ENCODE assay signal across 15 cellular contexts in the genomic region with DNA sequence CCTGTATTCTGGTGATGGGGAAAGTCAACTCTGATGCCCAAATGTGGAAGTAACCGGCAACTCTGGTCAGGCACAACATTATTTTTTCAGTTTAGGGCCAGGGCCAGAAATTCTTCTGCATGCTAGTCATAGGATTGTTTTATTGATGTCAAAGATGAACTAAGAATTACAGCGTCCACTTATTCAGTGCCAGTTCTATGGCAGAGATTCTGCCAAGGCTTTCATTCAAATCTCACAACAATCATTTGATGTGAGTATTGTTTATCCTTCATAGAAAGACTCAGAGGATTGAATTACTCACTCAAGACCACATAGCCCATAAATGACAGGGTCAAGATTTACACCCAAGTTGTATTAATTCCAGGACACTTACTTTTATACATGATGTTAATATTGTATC.
DNase-seq lines count a peak whose midpoint lies in the region; TF ChIP-seq lines count a peak whose summit lies in the region.
"Had no signal": no experiment of that assay in that cellular context is flagged by ENCODE, and none has a peak within 500 bp of the region (broad histone marks: within the 10 kb centered on the region; RNA-seq: fewer than 3 reads in every experiment).

No MANE protein-coding gene starts in this region.

- H3K27ac ChIP-seq in SJSA1 (peak overlapping the region; percentile 67), fibroblast of lung (ENCODE audit: insufficient read depth, low read length) (no peak overlapping the region), Karpas-422 (ENCODE audit: low read length) (no peak overlapping the region), spleen (no peak overlapping the region)

- H3K4me2 ChIP-seq in fibroblast of lung (ENCODE audit: extremely low read depth, insufficient read depth, low read length) = no peak overlapping the region
- no peak overlapping the region for H3K4me2 ChIP-seq in Karpas-422 (ENCODE audit: low read depth, low read length, poor library complexity, severe bottlenecking)

- peaks cover 10% of the 10 kb centered on the region for H3K9me3 Mint-ChIP-seq in activated CD4-positive, alpha-beta memory T cell treated with anti-CD3 and anti-CD28 coated beads, Interleukin-2, amount 10 ng/mL, durations not matched to agents 7 days and 5 days

- H2AFZ ChIP-seq in fibroblast of lung (ENCODE audit: low read length) = no peak overlapping the region
- H2AFZ ChIP-seq in Karpas-422 (ENCODE audit: low read length) = no peak overlapping the region

- WGBS in spleen, 5 donors = 68 to 90% (median 88%) methylated on average over 2 of the region's 2 CpGs

- TF ChIP-seq POLR2A in spleen (IDR thresholded peaks at IDR 0.05) = no peak

- DNase-seq in GM04504 (ENCODE audit: low read depth) = peak; percentile 29
- DNase-seq in SJSA1 (ENCODE audit: low read depth in 1 of 2, low spot score in 2 of 2) = peak; percentile 53 to 73
- DNase-seq in fibroblast of lung (ENCODE audit: low read depth in 2 of 2) = peak; percentile 8 to 86
- DNase-seq in skeletal muscle cell (ENCODE audit: low read depth) = peak; percentile 38
- no peak for DNase-seq in Karpas-422
- no peak for DNase-seq in spleen
- DNase-seq in GM10266 (ENCODE audit: extremely low spot score) = no peak
- DNase-seq in activated CD4-positive, alpha-beta memory T cell treated with anti-CD3 and anti-CD28 coated beads, Interleukin-2, amount 10 ng/mL, durations not matched to agents 7 days and 5 days = no peak
- DNase-seq: activated CD4-positive, alpha-beta T cell treated with anti-CD3 and anti-CD28 coated beads, Interleukin-2, amount 10 ng/mL, durations not matched to agents 7 days and 5 days; activated T-cell treated with anti-CD3 and anti-CD28 coated beads, Interleukin-2, amount 50 U/mL, for 24 hours; C1 segment of cervical spinal cord; foreskin fibroblast; mesenchymal stem cell; NCI-H1417; NCI-H526 treated with DMSO at 0.1 percent for 48 hours had no signal

- H3K27me3 ChIP-seq in SJSA1 (replicated peaks) (no peaks in the 10 kb centered on the region), fibroblast of lung (ENCODE audit: control insufficient read depth, insufficient read depth, low read length) (no peaks in the 10 kb centered on the region), Karpas-422 (ENCODE audit: low read length) (no peaks in the 10 kb centered on the region), spleen (replicated peaks in 1 of 7) (no peaks in the 10 kb centered on the region)

- H3K4me1 ChIP-seq in SJSA1 (replicated peaks) = peaks cover 19% of the 10 kb centered on the region
- H3K4me1 ChIP-seq in fibroblast of lung (ENCODE audit: control insufficient read depth, extremely low read depth, insufficient read depth, low read length) = no peaks in the 10 kb centered on the region
- H3K4me1 ChIP-seq in Karpas-422 (ENCODE audit: low read length) = peaks cover 6% of the 10 kb centered on the region
- H3K4me1 ChIP-seq in spleen = no peaks in the 10 kb centered on the region

- H3K36me3 ChIP-seq in SJSA1 = no peaks in the 10 kb centered on the region
- no peaks in the 10 kb centered on the region for H3K36me3 ChIP-seq in fibroblast of lung (ENCODE audit: control insufficient read depth, insufficient read depth, low read length)
- H3K36me3 ChIP-seq in Karpas-422 (ENCODE audit: insufficient read depth, low read length) = no peaks in the 10 kb centered on the region
- H3K36me3 ChIP-seq in spleen = no peaks in the 10 kb centered on the region

- no peaks in the 10 kb centered on the region for H3K9me2 ChIP-seq in Karpas-422 (replicated peaks; ENCODE audit: insufficient read depth, low read length)

- H4K20me1 ChIP-seq in fibroblast of lung (ENCODE audit: control insufficient read depth, extremely low read depth, insufficient read depth, low read length) (no peaks in the 10 kb centered on the region), Karpas-422 (ENCODE audit: insufficient read depth, low read depth, low read length) (no peaks in the 10 kb centered on the region)

- no peaks in the 10 kb centered on the region for H3K79me2 ChIP-seq in fibroblast of lung (ENCODE audit: control insufficient read depth, insufficient read depth, low read length)
- H3K79me2 ChIP-seq in Karpas-422 (ENCODE audit: low read length) = no peaks in the 10 kb centered on the region

- H3K27me3 Mint-ChIP-seq in activated CD4-positive, alpha-beta memory T cell treated with anti-CD3 and anti-CD28 coated beads, Interleukin-2, amount 10 ng/mL, durations not matched to agents 7 days and 5 days = peaks cover 41% of the 10 kb centered on the region

- H3K4me3 Mint-ChIP-seq in activated CD4-positive, alpha-beta memory T cell treated with anti-CD3 and anti-CD28 coated beads, Interleukin-2, amount 10 ng/mL, durations not matched to agents 7 days and 5 days = no peak overlapping the region
- H3K4me3 Mint-ChIP-seq: activated CD4-positive, alpha-beta T cell treated with anti-CD3 and anti-CD28 coated beads, Interleukin-2, amount 10 ng/mL, durations not matched to agents 7 days and 5 days; activated T-cell treated with anti-CD3 and anti-CD28 coated beads, Interleukin-2, amount 50 U/mL, for 24 hours had no signal

- no peak overlapping the region for H3K9ac ChIP-seq in fibroblast of lung (ENCODE audit: insufficient read depth, low read length)
- no peak overlapping the region for H3K9ac ChIP-seq in Karpas-422 (ENCODE audit: low read length)

- no peak overlapping the region for H3K27ac Mint-ChIP-seq in activated CD4-positive, alpha-beta memory T cell treated with anti-CD3 and anti-CD28 coated beads, Interleukin-2, amount 10 ng/mL, durations not matched to agents 7 days and 5 days
- H3K27ac Mint-ChIP-seq: activated CD4-positive, alpha-beta T cell treated with anti-CD3 and anti-CD28 coated beads, Interleukin-2, amount 10 ng/mL, durations not matched to agents 7 days and 5 days; activated T-cell treated with anti-CD3 and anti-CD28 coated beads, Interleukin-2, amount 50 U/mL, for 24 hours had no signal

- no peak for TF ChIP-seq CTCF in fibroblast of lung (conservative IDR thresholded peaks at IDR 0.05 in 1 of 2, IDR thresholded peaks at IDR 0.05 in 1 of 2; ENCODE audit: low read depth in 1 of 2, low read length in 2 of 2)
- no peak for TF ChIP-seq CTCF in spleen (IDR thresholded peaks at IDR 0.05 in 8 of 11, conservative IDR thresholded peaks at IDR 0.05 in 3 of 11)
- no peak for TF ChIP-seq CTCF in GM10266 (IDR thresholded peaks at IDR 0.05; ENCODE audit: control insufficient read depth, insufficient read depth, low read depth, missing control alignments)

- H3K4me3 ChIP-seq in SJSA1 (no peak overlapping the region), fibroblast of lung (replicated peaks in 1 of 4; ENCODE audit: control extremely low read depth in 1 of 4, insufficient read depth in 1 of 4, low read depth in 3 of 4, low read length in 4 of 4) (no peak overlapping the region), skeletal muscle cell (ENCODE audit: low read depth, low read length) (no peak overlapping the region), Karpas-422 (ENCODE audit: low read length) (no peak overlapping the region), spleen (no peak overlapping the region)

- H3K9me3 ChIP-seq in SJSA1 (replicated peaks) (no peaks in the 10 kb centered on the region), fibroblast of lung (ENCODE audit: control insufficient read depth, insufficient read depth, low read depth, low read length) (no peaks in the 10 kb centered on the region), Karpas-422 (ENCODE audit: low read length) (no peaks in the 10 kb centered on the region), spleen (peaks cover 0 to 20% (median 13%) of the 10 kb centered on the region in 8 donors)

- CTCF ChIA-PET in activated CD4-positive, alpha-beta memory T cell treated with anti-CD3 and anti-CD28 coated beads, Interleukin-2, amount 10 ng/mL, durations not matched to agents 7 days and 5 days (lab: Charles Lee) = no interaction called here

- no peaks in the 10 kb centered on the region for H3K36me3 Mint-ChIP-seq in activated CD4-positive, alpha-beta memory T cell treated with anti-CD3 and anti-CD28 coated beads, Interleukin-2, amount 10 ng/mL, durations not matched to agents 7 days and 5 days (ENCODE audit: low read depth)

- intact Hi-C loops in spleen (cut with DNase I; ENCODE audit: low total_unique reads) = no loop called here

- POLR2A ChIA-PET in activated CD4-positive, alpha-beta memory T cell treated with anti-CD3 and anti-CD28 coated beads, Interleukin-2, amount 10 ng/mL, durations not matched to agents 7 days and 5 days (lab: Charles Lee) = no interaction called here

- peaks cover 2% of the 10 kb centered on the region for H3K4me1 Mint-ChIP-seq in activated CD4-positive, alpha-beta memory T cell treated with anti-CD3 and anti-CD28 coated beads, Interleukin-2, amount 10 ng/mL, durations not matched to agents 7 days and 5 days
- H3K4me1 Mint-ChIP-seq: activated CD4-positive, alpha-beta T cell treated with anti-CD3 and anti-CD28 coated beads, Interleukin-2, amount 10 ng/mL, durations not matched to agents 7 days and 5 days had no signal

Comparison
In these comparisons a context has a peak if more than half of its experiments do, and no peak if none do; other contexts are left out.
1. DNase-seq: peak in GM04504 (single experiment), SJSA1 (2 of 2), fibroblast of lung (2 of 2) and skeletal muscle cell (single experiment); none in Karpas-422 (single experiment), spleen (single experiment), GM10266 (single experiment) and activated CD4-positive, alpha-beta memory T cell treated with anti-CD3 and anti-CD28 coated beads, Interleukin-2, amount 10 ng/mL, durations not matched to agents 7 days and 5 days (single experiment).